1 cellular context compared by ENCODE assay signal in the genomic region with DNA sequence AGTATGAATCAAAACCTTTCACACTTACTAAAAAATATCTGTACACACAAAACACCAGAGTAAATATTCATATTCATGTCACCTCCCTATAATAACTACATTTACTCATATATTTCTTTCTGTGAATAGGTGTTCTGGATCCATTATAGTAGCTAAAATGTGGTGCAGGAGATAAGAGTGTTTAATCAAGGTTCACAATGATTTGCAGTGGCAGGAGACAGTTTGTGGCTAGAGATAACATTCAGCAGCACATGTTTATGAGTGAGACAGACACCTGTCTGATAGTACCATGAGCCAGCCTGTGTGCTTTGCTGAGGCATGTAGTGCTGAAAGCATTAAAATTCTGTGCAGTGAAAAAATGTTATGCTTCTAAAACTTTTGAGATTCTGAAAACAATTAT.
A peak's percentile ranks its signal among the peaks of the same experiment; 100 is the strongest.
TF ChIP-seq lines count a peak whose summit lies in the region.

No MANE protein-coding gene starts in this region.

TF ChIP-seq in K562, 482 proteins besides CTCF, POLR2A, EP300 and RAD21 (continued from another document and continues in another):
- TF ChIP-seq, protein P1, sequence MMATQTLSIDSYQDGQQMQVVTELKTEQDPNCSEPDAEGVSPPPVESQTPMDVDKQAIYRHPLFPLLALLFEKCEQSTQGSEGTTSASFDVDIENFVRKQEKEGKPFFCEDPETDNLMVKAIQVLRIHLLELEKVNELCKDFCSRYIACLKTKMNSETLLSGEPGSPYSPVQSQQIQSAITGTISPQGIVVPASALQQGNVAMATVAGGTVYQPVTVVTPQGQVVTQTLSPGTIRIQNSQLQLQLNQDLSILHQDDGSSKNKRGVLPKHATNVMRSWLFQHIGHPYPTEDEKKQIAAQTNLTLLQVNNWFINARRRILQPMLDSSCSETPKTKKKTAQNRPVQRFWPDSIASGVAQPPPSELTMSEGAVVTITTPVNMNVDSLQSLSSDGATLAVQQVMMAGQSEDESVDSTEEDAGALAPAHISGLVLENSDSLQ (IDR thresholded peaks at IDR 0.05): peak; percentile 94
- TF ChIP-seq, protein P2, sequence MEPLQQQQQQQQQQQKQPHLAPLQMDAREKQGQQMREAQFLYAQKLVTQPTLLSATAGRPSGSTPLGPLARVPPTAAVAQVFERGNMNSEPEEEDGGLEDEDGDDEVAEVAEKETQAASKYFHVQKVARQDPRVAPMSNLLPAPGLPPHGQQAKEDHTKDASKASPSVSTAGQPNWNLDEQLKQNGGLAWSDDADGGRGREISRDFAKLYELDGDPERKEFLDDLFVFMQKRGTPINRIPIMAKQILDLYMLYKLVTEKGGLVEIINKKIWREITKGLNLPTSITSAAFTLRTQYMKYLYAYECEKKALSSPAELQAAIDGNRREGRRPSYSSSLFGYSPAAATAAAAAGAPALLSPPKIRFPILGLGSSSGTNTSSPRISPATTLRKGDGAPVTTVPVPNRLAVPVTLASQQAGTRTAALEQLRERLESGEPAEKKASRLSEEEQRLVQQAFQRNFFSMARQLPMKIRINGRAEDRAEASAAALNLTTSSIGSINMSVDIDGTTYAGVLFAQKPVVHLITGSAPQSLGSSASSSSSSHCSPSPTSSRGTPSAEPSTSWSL (CRISPR knock-in tag; IDR thresholded peaks at IDR 0.05; ENCODE audit: borderline replicate concordance): no peak
- TF ChIP-seq ZNF699 (CRISPR knock-in tag; IDR thresholded peaks at IDR 0.05; ENCODE audit: insufficient replicate concordance) (no peak), DPF2 (IDR thresholded peaks at IDR 0.05) (peak; percentile 97), ZNF717 (CRISPR knock-in tag; IDR thresholded peaks at IDR 0.05) (no peak), NR4A1 (CRISPR knock-in tag; IDR thresholded peaks at IDR 0.05) (no peak), NR4A1 (tag; IDR thresholded peaks at IDR 0.05) (peak; percentile 78), LEF1 (IDR thresholded peaks at IDR 0.05) (peak; percentile 89), MAFG (tag; conservative IDR thresholded peaks at IDR 0.05) (peak; percentile 71), FOXA3 (CRISPR knock-in tag; conservative IDR thresholded peaks at IDR 0.05 in 1 of 2, IDR thresholded peaks at IDR 0.05 in 1 of 2) (peak in 1 of 2 experiments; percentile 64; a peak in 2 of 4 replicates), ATF1 (CRISPR knock-in tag; IDR thresholded peaks at IDR 0.05) (no peak), ATF1 (tag; IDR thresholded peaks at IDR 0.05) (peak; percentile 33; the same call in 1 of the 2 replicates), ARNT (IDR thresholded peaks at IDR 0.05) (peak in 1 of 2 experiments; percentile 90; a peak in 2 of 4 replicates), HDAC1 (IDR thresholded peaks at IDR 0.05) (peak; percentile 63 to 89; a peak in 3 of 4 replicates), MAFF (IDR thresholded peaks at IDR 0.05; ENCODE audit: low read length) (peak; percentile 25; the same call in 1 of the 2 replicates), ILK (tag; IDR thresholded peaks at IDR 0.05; ENCODE audit: borderline replicate concordance, low read depth) (no peak), PTTG1 (tag; IDR thresholded peaks at IDR 0.05; ENCODE audit: low read depth) (no peak), KLF6 (CRISPR knock-in tag; IDR thresholded peaks at IDR 0.05; ENCODE audit: borderline replicate concordance) (0 out of 2 replicates have a peak, but pooled peaks have one; percentile 46), PHF8 (IDR thresholded peaks at IDR 0.05; ENCODE audit: borderline replicate concordance, low read length) (no peak), HDAC6 (IDR thresholded peaks at IDR 0.05; ENCODE audit: low read depth, low read length) (no peak), ZNF324 (CRISPR knock-in tag; IDR thresholded peaks at IDR 0.05) (no peak), ZKSCAN3 (CRISPR knock-in tag; IDR thresholded peaks at IDR 0.05) (no peak), OTX1 (CRISPR knock-in tag; IDR thresholded peaks at IDR 0.05) (peak; percentile 82; the same call in 1 of the 2 replicates), CREM (IDR thresholded peaks at IDR 0.05; ENCODE audit: low read depth) (peak; percentile 60; the same call in 1 of the 2 replicates), ZNF41 (CRISPR knock-in tag; conservative IDR thresholded peaks at IDR 0.05) (peak; percentile 60; the same call in 1 of the 2 replicates), SIRT6 (IDR thresholded peaks at IDR 0.05; ENCODE audit: low read depth, low read length) (no peak), NBN (IDR thresholded peaks at IDR 0.05; ENCODE audit: low read depth) (peak; percentile 54; the same call in 1 of the 2 replicates), ZC3H8 (IDR thresholded peaks at IDR 0.05) (no peak), CEBPG (CRISPR knock-in tag; IDR thresholded peaks at IDR 0.05) (no peak), CEBPG (tag; conservative IDR thresholded peaks at IDR 0.05 in 1 of 2, IDR thresholded peaks at IDR 0.05 in 1 of 2) (no peak), PML (IDR thresholded peaks at IDR 0.05; ENCODE audit: low read length) (peak; percentile 97), MYNN (IDR thresholded peaks at IDR 0.05) (peak; percentile 42; the same call in 1 of the 2 replicates), MYNN (CRISPR knock-in tag; IDR thresholded peaks at IDR 0.05) (no peak), JUND (IDR thresholded peaks at IDR 0.05; ENCODE audit: borderline replicate concordance, low read depth, low read length) (peak; percentile 70; the same call in 1 of the 2 replicates), JUND (tag; IDR thresholded peaks at IDR 0.05; ENCODE audit: borderline replicate concordance, low read depth, low read length) (no peak; the same call in 2 of the 3 replicates)
- TF ChIP-seq, protein P3, sequence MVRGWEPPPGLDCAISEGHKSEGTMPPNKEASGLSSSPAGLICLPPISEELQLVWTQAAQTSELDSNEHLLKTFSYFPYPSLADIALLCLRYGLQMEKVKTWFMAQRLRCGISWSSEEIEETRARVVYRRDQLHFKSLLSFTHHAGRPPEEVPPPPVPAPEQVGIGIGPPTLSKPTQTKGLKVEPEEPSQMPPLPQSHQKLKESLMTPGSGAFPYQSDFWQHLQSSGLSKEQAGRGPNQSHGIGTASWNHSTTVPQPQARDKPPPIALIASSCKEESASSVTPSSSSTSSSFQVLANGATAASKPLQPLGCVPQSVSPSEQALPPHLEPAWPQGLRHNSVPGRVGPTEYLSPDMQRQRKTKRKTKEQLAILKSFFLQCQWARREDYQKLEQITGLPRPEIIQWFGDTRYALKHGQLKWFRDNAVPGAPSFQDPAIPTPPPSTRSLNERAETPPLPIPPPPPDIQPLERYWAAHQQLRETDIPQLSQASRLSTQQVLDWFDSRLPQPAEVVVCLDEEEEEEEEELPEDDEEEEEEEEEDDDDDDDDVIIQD (CRISPR knock-in tag; IDR thresholded peaks at IDR 0.05): no peak
- TF ChIP-seq, protein P4, sequence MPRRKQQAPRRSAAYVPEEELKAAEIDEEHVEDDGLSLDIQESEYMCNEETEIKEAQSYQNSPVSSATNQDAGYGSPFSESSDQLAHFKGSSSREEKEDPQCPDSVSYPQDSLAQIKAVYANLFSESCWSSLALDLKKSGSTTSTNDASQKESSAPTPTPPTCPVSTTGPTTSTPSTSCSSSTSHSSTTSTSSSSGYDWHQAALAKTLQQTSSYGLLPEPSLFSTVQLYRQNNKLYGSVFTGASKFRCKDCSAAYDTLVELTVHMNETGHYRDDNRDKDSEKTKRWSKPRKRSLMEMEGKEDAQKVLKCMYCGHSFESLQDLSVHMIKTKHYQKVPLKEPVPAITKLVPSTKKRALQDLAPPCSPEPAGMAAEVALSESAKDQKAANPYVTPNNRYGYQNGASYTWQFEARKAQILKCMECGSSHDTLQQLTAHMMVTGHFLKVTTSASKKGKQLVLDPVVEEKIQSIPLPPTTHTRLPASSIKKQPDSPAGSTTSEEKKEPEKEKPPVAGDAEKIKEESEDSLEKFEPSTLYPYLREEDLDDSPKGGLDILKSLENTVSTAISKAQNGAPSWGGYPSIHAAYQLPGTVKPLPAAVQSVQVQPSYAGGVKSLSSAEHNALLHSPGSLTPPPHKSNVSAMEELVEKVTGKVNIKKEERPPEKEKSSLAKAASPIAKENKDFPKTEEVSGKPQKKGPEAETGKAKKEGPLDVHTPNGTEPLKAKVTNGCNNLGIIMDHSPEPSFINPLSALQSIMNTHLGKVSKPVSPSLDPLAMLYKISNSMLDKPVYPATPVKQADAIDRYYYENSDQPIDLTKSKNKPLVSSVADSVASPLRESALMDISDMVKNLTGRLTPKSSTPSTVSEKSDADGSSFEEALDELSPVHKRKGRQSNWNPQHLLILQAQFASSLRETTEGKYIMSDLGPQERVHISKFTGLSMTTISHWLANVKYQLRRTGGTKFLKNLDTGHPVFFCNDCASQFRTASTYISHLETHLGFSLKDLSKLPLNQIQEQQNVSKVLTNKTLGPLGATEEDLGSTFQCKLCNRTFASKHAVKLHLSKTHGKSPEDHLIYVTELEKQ (CRISPR knock-in tag; IDR thresholded peaks at IDR 0.05): 0 out of 2 replicates have a peak, but pooled peaks have one; percentile 48
- TF ChIP-seq, protein P5, sequence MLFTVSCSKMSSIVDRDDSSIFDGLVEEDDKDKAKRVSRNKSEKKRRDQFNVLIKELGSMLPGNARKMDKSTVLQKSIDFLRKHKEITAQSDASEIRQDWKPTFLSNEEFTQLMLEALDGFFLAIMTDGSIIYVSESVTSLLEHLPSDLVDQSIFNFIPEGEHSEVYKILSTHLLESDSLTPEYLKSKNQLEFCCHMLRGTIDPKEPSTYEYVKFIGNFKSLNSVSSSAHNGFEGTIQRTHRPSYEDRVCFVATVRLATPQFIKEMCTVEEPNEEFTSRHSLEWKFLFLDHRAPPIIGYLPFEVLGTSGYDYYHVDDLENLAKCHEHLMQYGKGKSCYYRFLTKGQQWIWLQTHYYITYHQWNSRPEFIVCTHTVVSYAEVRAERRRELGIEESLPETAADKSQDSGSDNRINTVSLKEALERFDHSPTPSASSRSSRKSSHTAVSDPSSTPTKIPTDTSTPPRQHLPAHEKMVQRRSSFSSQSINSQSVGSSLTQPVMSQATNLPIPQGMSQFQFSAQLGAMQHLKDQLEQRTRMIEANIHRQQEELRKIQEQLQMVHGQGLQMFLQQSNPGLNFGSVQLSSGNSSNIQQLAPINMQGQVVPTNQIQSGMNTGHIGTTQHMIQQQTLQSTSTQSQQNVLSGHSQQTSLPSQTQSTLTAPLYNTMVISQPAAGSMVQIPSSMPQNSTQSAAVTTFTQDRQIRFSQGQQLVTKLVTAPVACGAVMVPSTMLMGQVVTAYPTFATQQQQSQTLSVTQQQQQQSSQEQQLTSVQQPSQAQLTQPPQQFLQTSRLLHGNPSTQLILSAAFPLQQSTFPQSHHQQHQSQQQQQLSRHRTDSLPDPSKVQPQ (CRISPR knock-in tag; IDR thresholded peaks at IDR 0.05; ENCODE audit: borderline replicate concordance): peak; percentile 86
- TF ChIP-seq, protein P6, sequence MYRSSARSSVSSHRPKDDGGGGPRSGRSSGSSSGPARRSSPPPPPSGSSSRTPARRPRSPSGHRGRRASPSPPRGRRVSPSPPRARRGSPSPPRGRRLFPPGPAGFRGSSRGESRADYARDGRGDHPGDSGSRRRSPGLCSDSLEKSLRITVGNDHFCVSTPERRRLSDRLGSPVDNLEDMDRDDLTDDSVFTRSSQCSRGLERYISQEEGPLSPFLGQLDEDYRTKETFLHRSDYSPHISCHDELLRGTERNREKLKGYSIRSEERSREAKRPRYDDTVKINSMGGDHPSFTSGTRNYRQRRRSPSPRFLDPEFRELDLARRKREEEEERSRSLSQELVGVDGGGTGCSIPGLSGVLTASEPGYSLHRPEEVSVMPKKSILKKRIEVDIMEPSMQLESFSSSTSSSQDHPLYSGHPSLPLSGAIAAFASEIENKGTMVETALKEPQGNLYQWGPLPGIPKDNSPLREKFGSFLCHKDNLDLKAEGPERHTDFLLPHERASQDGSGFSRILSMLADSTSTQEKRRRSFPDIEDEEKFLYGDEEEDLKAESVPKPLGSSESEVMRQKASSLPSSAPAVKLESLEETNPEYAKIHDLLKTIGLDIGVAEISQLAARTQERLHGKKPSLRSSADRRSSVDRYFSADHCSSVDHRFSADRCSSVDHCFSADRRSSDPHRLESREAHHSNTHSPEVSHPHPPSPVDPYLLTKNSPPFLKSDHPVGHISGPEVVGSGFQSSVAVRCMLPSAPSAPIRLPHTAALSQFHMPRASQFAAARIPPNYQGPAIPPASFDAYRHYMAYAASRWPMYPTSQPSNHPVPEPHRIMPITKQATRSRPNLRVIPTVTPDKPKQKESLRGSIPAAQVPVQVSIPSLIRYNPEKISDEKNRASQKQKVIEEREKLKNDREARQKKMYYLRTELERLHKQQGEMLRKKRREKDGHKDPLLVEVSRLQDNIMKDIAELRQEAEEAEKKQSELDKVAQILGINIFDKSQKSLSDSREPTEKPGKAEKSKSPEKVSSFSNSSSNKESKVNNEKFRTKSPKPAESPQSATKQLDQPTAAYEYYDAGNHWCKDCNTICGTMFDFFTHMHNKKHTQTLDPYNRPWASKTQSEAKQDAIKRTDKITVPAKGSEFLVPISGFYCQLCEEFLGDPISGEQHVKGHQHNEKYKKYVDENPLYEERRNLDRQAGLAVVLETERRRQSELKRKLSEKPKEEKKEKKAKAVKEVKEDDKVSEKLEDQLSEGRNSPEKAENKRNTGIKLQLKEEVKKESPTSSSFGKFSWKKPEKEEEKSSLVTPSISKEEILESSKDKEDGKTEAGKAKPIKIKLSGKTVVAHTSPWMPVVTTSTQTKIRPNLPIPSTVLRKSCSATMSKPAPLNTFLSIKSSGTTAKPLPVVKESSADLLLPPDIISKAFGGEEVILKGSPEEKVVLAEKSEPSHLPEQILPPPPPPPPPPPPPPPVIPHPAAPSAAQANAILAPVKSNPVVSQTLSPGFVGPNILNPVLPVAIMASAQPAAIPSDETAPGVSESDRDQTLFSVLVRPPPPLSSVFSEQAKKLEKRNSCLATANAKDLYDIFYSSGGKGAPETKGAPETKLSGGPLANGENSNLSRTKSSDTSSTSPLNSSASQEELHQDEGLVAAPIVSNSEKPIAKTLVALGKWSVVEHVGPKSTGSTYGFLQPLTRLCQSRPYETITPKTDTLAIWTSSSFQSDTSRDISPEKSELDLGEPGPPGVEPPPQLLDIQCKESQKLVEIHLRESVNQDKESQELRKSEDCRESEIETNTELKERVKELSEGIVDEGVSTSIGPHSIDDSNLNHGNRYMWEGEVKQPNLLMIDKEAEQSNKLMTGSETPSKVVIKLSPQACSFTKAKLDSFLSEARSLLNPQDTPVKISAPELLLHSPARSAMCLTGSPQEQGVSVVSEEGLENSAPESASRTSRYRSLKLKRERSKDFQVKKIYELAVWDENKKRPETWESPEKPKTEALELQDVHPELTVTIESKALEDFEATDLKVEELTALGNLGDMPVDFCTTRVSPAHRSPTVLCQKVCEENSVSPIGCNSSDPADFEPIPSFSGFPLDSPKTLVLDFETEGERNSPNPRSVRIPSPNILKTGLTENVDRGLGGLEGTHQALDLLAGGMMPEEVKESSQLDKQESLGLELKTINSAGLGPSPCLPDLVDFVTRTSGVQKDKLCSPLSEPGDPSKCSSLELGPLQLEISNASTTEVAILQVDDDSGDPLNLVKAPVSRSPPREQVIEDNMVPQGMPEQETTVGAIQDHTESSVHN (IDR thresholded peaks at IDR 0.05; ENCODE audit: borderline replicate concordance in 1 of 2, low read depth in 1 of 2): peak in 1 of 2 experiments; percentile 74; a peak in 1 of 4 replicates
- TF ChIP-seq, protein P7, sequence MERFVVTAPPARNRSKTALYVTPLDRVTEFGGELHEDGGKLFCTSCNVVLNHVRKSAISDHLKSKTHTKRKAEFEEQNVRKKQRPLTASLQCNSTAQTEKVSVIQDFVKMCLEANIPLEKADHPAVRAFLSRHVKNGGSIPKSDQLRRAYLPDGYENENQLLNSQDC (CRISPR knock-in tag; IDR thresholded peaks at IDR 0.05): 0 out of 2 replicates have a peak, but pooled peaks have one; percentile 20
